32 cellular contexts compared by ENCODE assay signal in genomic region chr5:130216306-130216705, GRCh38.
"Had no signal": no experiment of that assay in that cellular context is flagged by ENCODE, and none has a peak within 500 bp of the region (broad histone marks: within the 10 kb centered on the region; RNA-seq: fewer than 3 reads in every experiment).

No MANE protein-coding gene starts in this region.

- H3K4me3 ChIP-seq: neural progenitor cell, ovary, psoas muscle, right lobe of liver, skin epidermis, smooth muscle cell, spleen, stomach, suprapubic skin, testis, tibial artery, transverse colon, upper lobe of right lung, uterus had no signal

- H3K4me1 Mint-ChIP-seq: naive thymus-derived CD4-positive, alpha-beta T cell; natural killer cell; nephron; neural progenitor cell; stimulated activated memory B cell treated with anti-CD40 and anti-IgM and Interleukin-4, amounts not matched to agents 10 μg/mL and 1 μg/mL and 100 μg/mL, for 72 hours had no signal

- ATAC-seq: naive thymus-derived CD4-positive, alpha-beta T cell; natural killer cell; psoas muscle; right cardiac atrium; right lobe of liver; stimulated activated memory B cell treated with anti-CD40 and anti-IgM and Interleukin-4, amounts not matched to agents 10 μg/mL and 1 μg/mL and 100 μg/mL, for 72 hours; upper lobe of right lung had no signal

- H3K27me3 ChIP-seq: neural progenitor cell, ovary, right lobe of liver, spleen, stomach, suprapubic skin, testis, tibial artery, transverse colon, upper lobe of right lung, uterus had no signal

- H3K79me2 ChIP-seq: parathyroid adenoma had no signal

- H3K4me3 Mint-ChIP-seq: naive thymus-derived CD4-positive, alpha-beta T cell; natural killer cell; nephron; neural progenitor cell; stimulated activated memory B cell treated with anti-CD40 and anti-IgM and Interleukin-4, amounts not matched to agents 10 μg/mL and 1 μg/mL and 100 μg/mL, for 72 hours; stimulated activated naive CD8-positive, alpha-beta T cell treated with anti-CD3 and anti-CD28 coated beads, Interleukin-15, Interleukin-2, amounts not matched to agents 100 ng/mL and 50 ng/mL, for 24 hours; type B pancreatic cell had no signal

- H3K9ac ChIP-seq: neural progenitor cell, parathyroid adenoma had no signal

- H3K4me2 ChIP-seq: neural progenitor cell, smooth muscle cell had no signal

- H3K4me1 ChIP-seq: neural progenitor cell, parathyroid adenoma, psoas muscle, right lobe of liver, spleen, stomach, suprapubic skin, testis, transverse colon, upper lobe of right lung, uterus had no signal

- DNase-seq: naive thymus-derived CD4-positive, alpha-beta T cell; natural killer cell; occipital lobe; ovary; posterior cingulate gyrus; psoas muscle; right cardiac atrium; right lobe of liver; spleen; stimulated activated CD4-positive, alpha-beta T cell treated with anti-CD3 and anti-CD28 coated beads, Interleukin-12 subunit alpha, Interleukin-12 subunit beta, amount 100 ng/mL, for 4 hours; stimulated activated CD4-positive, alpha-beta T cell treated with anti-CD3 and anti-CD28 coated beads, Interleukin-1b, Interleukin-23, amount 100 ng/mL, for 48 hours; stimulated activated CD4-positive, alpha-beta T cell treated with anti-CD3 and anti-CD28 coated beads, Interleukin-4, amount 100 ng/mL, for 1 hour; stimulated activated CD4-positive, alpha-beta T cell treated with anti-CD3 and anti-CD28 coated beads, Interleukin-4, amount 100 ng/mL, for 4 hours; stimulated activated CD8-positive, alpha-beta memory T cell treated with anti-CD3 and anti-CD28 coated beads, Interleukin-4, amount 100 ng/mL, for 48 hours; stimulated activated naive CD4-positive, alpha-beta T cell treated with Interleukin-2 at 50 U/mL for 16 hours; stomach; substantia nigra; testis; tibial artery; transverse colon; upper lobe of right lung; uterus had no signal

- H3K9me3 Mint-ChIP-seq: nephron; neural progenitor cell; stimulated activated memory B cell treated with anti-CD40 and anti-IgM and Interleukin-4, amounts not matched to agents 10 μg/mL and 1 μg/mL and 100 μg/mL, for 72 hours; type B pancreatic cell had no signal

- H3K27ac ChIP-seq: neural progenitor cell, ovary, parathyroid adenoma, psoas muscle, right lobe of liver, skin epidermis, spleen, stomach, suprapubic skin, testis, tibial artery, transverse colon, upper lobe of right lung, uterus had no signal

- H2AFZ ChIP-seq: neural progenitor cell, parathyroid adenoma had no signal

- H3K36me3 ChIP-seq: neural progenitor cell, ovary, right lobe of liver, spleen, stomach, suprapubic skin, tibial artery, transverse colon, upper lobe of right lung, uterus had no signal

- H3K36me3 Mint-ChIP-seq: naive thymus-derived CD4-positive, alpha-beta T cell; natural killer cell; neural progenitor cell; stimulated activated memory B cell treated with anti-CD40 and anti-IgM and Interleukin-4, amounts not matched to agents 10 μg/mL and 1 μg/mL and 100 μg/mL, for 72 hours; type B pancreatic cell had no signal

- H3K27me3 Mint-ChIP-seq: progenitor cell of endocrine pancreas; stimulated activated memory B cell treated with anti-CD40 and anti-IgM and Interleukin-4, amounts not matched to agents 10 μg/mL and 1 μg/mL and 100 μg/mL, for 72 hours; stimulated activated naive CD8-positive, alpha-beta T cell treated with anti-CD3 and anti-CD28 coated beads, Interleukin-15, Interleukin-2, amounts not matched to agents 100 ng/mL and 50 ng/mL, for 24 hours; type B pancreatic cell had no signal

- H3K9me3 ChIP-seq: ovary, psoas muscle, right lobe of liver, spleen, stomach, suprapubic skin, testis, tibial artery, transverse colon, upper lobe of right lung, uterus had no signal
